In the genomic region with DNA sequence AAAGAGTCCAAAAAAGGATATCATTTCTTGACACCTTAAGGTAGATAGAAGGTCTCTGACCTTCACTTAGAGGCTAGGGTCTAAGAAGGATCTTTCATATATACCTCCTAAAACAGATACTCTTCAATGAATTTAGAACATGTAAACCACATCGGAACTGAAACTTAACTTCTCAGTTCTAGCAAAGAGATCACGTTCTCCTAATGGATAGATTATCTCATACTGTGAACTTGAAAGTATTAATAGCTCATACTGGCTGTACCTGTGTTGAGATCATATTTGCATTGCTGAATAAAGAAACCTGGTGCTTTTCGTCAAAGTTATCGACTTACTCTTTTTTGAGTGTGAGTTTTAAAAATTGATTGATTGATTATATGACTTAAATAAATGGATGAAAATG, we compare ENCODE assay signal across 32 cellular contexts.
"Had no signal": no experiment of that assay in that cellular context is flagged by ENCODE, and none has a peak within 500 bp of the region (broad histone marks: within the 10 kb centered on the region; RNA-seq: fewer than 3 reads in every experiment).

No MANE protein-coding gene starts in this region.

- H3K9me3 ChIP-seq: adrenal gland, body of pancreas, breast epithelium had no signal

- H3K4me1 ChIP-seq: adrenal gland, body of pancreas, breast epithelium had no signal

- H3K27ac ChIP-seq: adrenal gland, body of pancreas, brain microvascular endothelial cell, breast epithelium, VCaP had no signal

- H3K27me3 ChIP-seq: adrenal gland, body of pancreas, brain microvascular endothelial cell, breast epithelium had no signal

- ATAC-seq: activated CD8-positive, alpha-beta T cell treated with anti-CD3 and anti-CD28 coated beads for 36 hours; activated naive CD4-positive, alpha-beta T cell treated with anti-CD3 and anti-CD28 coated beads, Interleukin-2, amount 50 U/mL, for 72 hours; activated T-cell treated with anti-CD3 and anti-CD28 coated beads, Interleukin-2, amount 50 U/mL, for 4 hours; activated T-cell treated with anti-CD3 and anti-CD28 coated beads, Interleukin-2, amount 50 U/mL, for 72 hours; activated T-helper 17 cell treated with anti-CD3 and anti-CD28 coated beads, Interleukin-2, amount 50 U/mL, for 72 hours; body of pancreas had no signal

- H3K4me3 ChIP-seq: adrenal gland, body of pancreas, breast epithelium had no signal

- H3K36me3 ChIP-seq: adrenal gland, brain microvascular endothelial cell, breast epithelium had no signal

- DNase-seq: activated B cell treated with CpG ODN at 0.5 μM for 24 hours; activated CD4-positive, alpha-beta memory T cell treated with anti-CD3 and anti-CD28 coated beads for 36 hours; activated CD4-positive, alpha-beta T cell treated with anti-CD3 and anti-CD28 coated beads for 4 hours; activated CD4-positive, alpha-beta T cell treated with anti-CD3 and anti-CD28 coated beads, Interleukin-2, amount 10 ng/mL, durations not matched to agents 24 days and 14 days; activated CD4-positive, alpha-beta T cell treated with anti-CD3 and anti-CD28 coated beads, Interleukin-2, amount 50 U/mL, for 1 hour; activated CD4-positive, alpha-beta T cell treated with anti-CD3 and anti-CD28 coated beads, Interleukin-2, amount 50 U/mL, for 4 hours; activated CD4-positive, CD25-positive, alpha-beta regulatory T cell treated with anti-CD3 and anti-CD28 coated beads, Interleukin-2, amount 50 U/mL, for 72 hours; activated CD8-positive, alpha-beta memory T cell treated with anti-CD3 and anti-CD28 coated beads, Interleukin-2, amount 50 U/mL, for 4 hours; activated CD8-positive, alpha-beta T cell treated with anti-CD3 and anti-CD28 coated beads for 36 hours; activated effector memory CD4-positive, alpha-beta T cell treated with anti-CD3 and anti-CD28 coated beads, Interleukin-2, amount 50 U/mL, for 16 hours; activated gamma-delta T cell treated with Interleukin-2 at 50 U/mL for 16 hours; activated naive CD4-positive, alpha-beta T cell; activated naive CD4-positive, alpha-beta T cell treated with anti-CD3 and anti-CD28 coated beads for 36 hours; activated naive CD4-positive, alpha-beta T cell treated with anti-CD3 and anti-CD28 coated beads, Interleukin-2, amount 50 U/mL, for 16 hours; activated naive CD8-positive, alpha-beta T cell treated with anti-CD3 and anti-CD28 coated beads for 36 hours; activated T-cell treated with anti-CD3 and anti-CD28 coated beads for 4 hours; activated T-cell treated with anti-CD3 and anti-CD28 coated beads, Interleukin-2, amount 50 U/mL, for 1 hour; activated T-cell treated with anti-CD3 and anti-CD28 coated beads, Interleukin-2, amount 50 U/mL, for 4 hours; activated T-cell treated with anti-CD3 and anti-CD28 coated beads, Interleukin-2, amount 50 U/mL, for 72 hours; adrenal gland; amniotic stem cell; aorta; body of pancreas; brain microvascular endothelial cell; central memory CD4-positive, alpha-beta T cell; cerebellar nuclear complex; T-helper 2 cell; T-helper 9 cell had no signal
